Comparison of ENCODE assay signal across 9 cellular contexts in genomic region chr1:206739411-206740076, GRCh38. TPM values are rescaled to one million over a fixed set of nuclear protein-coding genes. Genes with fewer than 3 reads are reported as not detected.
DNase-seq lines count a peak whose midpoint lies in the region; ATAC-seq and TF ChIP-seq lines count a peak whose summit lies in the region.
"Had no signal": no experiment of that assay in that cellular context is flagged by ENCODE, and none has a peak within 500 bp of the region (broad histone marks: within the 10 kb centered on the region; RNA-seq: fewer than 3 reads in every experiment).

No MANE protein-coding gene starts in this region.

- no peaks in the 10 kb centered on the region for H3K9me2 ChIP-seq in OCI-LY7 (ENCODE audit: insufficient read depth, low read length)

- POLR2A ChIA-PET in AG04450 (lab: Yijun Ruan, JAX) (no interaction called here), OCI-LY7 (lab: Charles Lee) (interaction anchor here (0.6 to 2.8 kb wide), 8 partner anchors 20 to 303 kb away, joined by 3 to 11 read pairs (median 4); partner anchors contain the start of genes IL19 and MAPKAPK2)

- peak overlapping the region; percentile 47 for H3K4me2 ChIP-seq in OCI-LY7 (ENCODE audit: low read length)

- peak; percentile 63 for ATAC-seq in GM18868 (IDR thresholded peaks at IDR 0.05; ENCODE audit: unreplicated experiment)
- ATAC-seq in HG02938 (IDR thresholded peaks at IDR 0.05; ENCODE audit: unreplicated experiment), result peak; percentile 84

- H3K27ac ChIP-seq in AG04450 (ENCODE audit: low read depth, low read length) (peak overlapping the region; percentile 21), OCI-LY7 (ENCODE audit: low read depth, low read length, poor library complexity, severe bottlenecking) (peak overlapping the region; percentile 44)
- H3K27ac ChIP-seq: parathyroid adenoma had no signal

- no peaks in the 10 kb centered on the region for H3K27me3 ChIP-seq in AG04450 (ENCODE audit: control insufficient read depth, insufficient read depth, low read length)

- no peaks in the 10 kb centered on the region for H4K20me1 ChIP-seq in OCI-LY7 (ENCODE audit: insufficient read depth, low read length)

- TF ChIP-seq CTCF in AG04450 (IDR thresholded peaks at IDR 0.05; ENCODE audit: low read depth, low read length) (no peak), OCI-LY7 (conservative IDR thresholded peaks at IDR 0.05; ENCODE audit: low read length) (no peak)

- intact Hi-C loops in OCI-LY7 (cut with micrococcal nuclease; ENCODE audit: unreplicated experiment), result loop anchor here (2.0 kb wide), 1 partner anchor 43 kb away; no protein-coding TSS in a partner anchor

- H3K9me3 ChIP-seq in AG04450 (ENCODE audit: control insufficient read depth, insufficient read depth, low read length) (no peaks in the 10 kb centered on the region), OCI-LY7 (ENCODE audit: low read length) (no peaks in the 10 kb centered on the region)

- BruUV-seq in OCI-LY7 (replicated peaks; lab: Mats Ljungman, UMichigan), result no TSS peak

- H3K4me1 ChIP-seq in OCI-LY7 (ENCODE audit: insufficient read depth, low read length, poor library complexity, severe bottlenecking), result peaks cover 39% of the 10 kb centered on the region
- H3K4me1 ChIP-seq: parathyroid adenoma had no signal

- CTCF ChIA-PET in AG04450 (lab: Charles Lee) (interaction anchor here (0.6 to 1.7 kb wide), 8 partner anchors 14 to 243 kb away, joined by 3 to 18 read pairs (median 4); no protein-coding TSS in a partner anchor), OCI-LY7 (lab: Charles Lee; ENCODE audit: unreplicated experiment) (interaction anchor here (0.9 to 1.4 kb wide), 2 partner anchors 20 to 243 kb away, joined by 3 to 4 read pairs; no protein-coding TSS in a partner anchor)

- H3K4me3 ChIP-seq in AG04450 (ENCODE audit: low read depth, low read length), result no peak overlapping the region
- H3K4me3 ChIP-seq in OCI-LY7 (ENCODE audit: low read depth, low read length, poor library complexity, severe bottlenecking), result no peak overlapping the region

- H2AFZ ChIP-seq in OCI-LY7 (ENCODE audit: low read length), result peak overlapping the region; percentile 20; the same call in 1 of the 2 replicates
- H2AFZ ChIP-seq: parathyroid adenoma had no signal

- H3K79me2 ChIP-seq in OCI-LY7 (ENCODE audit: insufficient read depth, low read depth, low read length), result no peaks in the 10 kb centered on the region
- H3K79me2 ChIP-seq: parathyroid adenoma had no signal

- DNase-seq in AG04450 (ENCODE audit: low read depth, low spot score) (no peak), OCI-LY7 (ENCODE audit: low spot score) (peak; percentile 79), islet precursor cell (peak; percentile 79), NCI-H1417 (lab: John Stamatoyannopoulos, UW) (no peak), NCI-H510A treated with DMSO at 0.1 percent for 48 hours (lab: John Stamatoyannopoulos, UW) (no peak), NCI-H2081 treated with DMSO at 0.1 percent for 48 hours (lab: John Stamatoyannopoulos, UW) (no peak)

- H3K36me3 ChIP-seq in OCI-LY7 (ENCODE audit: insufficient read depth, low read length), result no peaks in the 10 kb centered on the region

RNA-seq across cellular contexts. Expression of gene IL19, which starts 31.0 kb away (rescaled TPM):
- 0.07 TPM in 1 of 2 replicates, not detected in the other for polyA plus RNA-seq in AG04450 (2011; rRNA removed)
- polyA minus RNA-seq in AG04450 (2011; rRNA and poly(A)+ RNA removed), result 0.35 TPM in 1 of 2 replicates, not detected in the other
- total RNA-seq in OCI-LY7 (2014; rRNA removed; shearing (Covaris generic)), result not detected in 2 replicates
- not detected in 2 replicates for total RNA-seq in OCI-LY7 (2022)

RNA-seq across cellular contexts. Expression of gene IL10, which starts 32.8 kb away (rescaled TPM):
- polyA plus RNA-seq in AG04450 (2011; rRNA removed), result not detected in 2 replicates
- not detected in 2 replicates for polyA minus RNA-seq in AG04450 (2011; rRNA and poly(A)+ RNA removed)
- total RNA-seq in OCI-LY7 (2014; rRNA removed; shearing (Covaris generic)), result not detected in 2 replicates
- not detected in 2 replicates for total RNA-seq in OCI-LY7 (2022)

RNA-seq across cellular contexts. Expression of gene MAPKAPK2, which starts 54.8 kb away (rescaled TPM):
- 64.9 and 76.2 TPM in 2 replicates for polyA plus RNA-seq in AG04450 (2011; rRNA removed)
- polyA minus RNA-seq in AG04450 (2011; rRNA and poly(A)+ RNA removed), result 67.5 and 79.1 TPM in 2 replicates
- total RNA-seq in OCI-LY7 (2014; rRNA removed; shearing (Covaris generic)), result 14.5 and 16.3 TPM in 2 replicates
- 39.9 and 46.5 TPM in 2 replicates for total RNA-seq in OCI-LY7 (2022)

Comparison
In these comparisons a context has a peak if more than half of its experiments do, and no peak if none do; other contexts are left out.
1. DNase-seq: peak in OCI-LY7 (single experiment) and islet precursor cell (single experiment); none in AG04450 (single experiment), NCI-H1417 (0 of 3), NCI-H510A treated with DMSO at 0.1 percent for 48 hours (single experiment) and NCI-H2081 treated with DMSO at 0.1 percent for 48 hours (single experiment).